Comparison of ENCODE assay signal across 8 cellular contexts in genomic region chr1:155277070-155277895, GRCh38. TPM values are rescaled to one million over a fixed set of nuclear protein-coding genes. Genes with fewer than 3 reads are reported as not detected.
DNase-seq lines count a peak whose midpoint lies in the region; ATAC-seq lines count a peak whose summit lies in the region.

Gene HCN3 (plus strand): TSS chr1:155277463. CDS start chr1:155277591, 128 bp downstream.

- H3K9ac ChIP-seq in HUES48 (ENCODE audit: low read depth, low read length): no peak within 1 kb of the TSS
- peak within 1 kb of the TSS; percentile 95 for H3K9ac ChIP-seq in endocrine pancreas (ENCODE audit: control insufficient read depth, insufficient read depth, low read length)

- H3K27me3 ChIP-seq in HUES48 (ENCODE audit: control insufficient read depth, insufficient read depth, low read length): peaks cover 6% of the 10 kb centered on the region; the same call in 1 of the 2 replicates
- no peaks in the 10 kb centered on the region for H3K27me3 ChIP-seq in endocrine pancreas (ENCODE audit: control insufficient read depth, insufficient read depth, low read length)

- peak; percentile 65 for ATAC-seq in GM21390 (IDR thresholded peaks at IDR 0.05; ENCODE audit: unreplicated experiment)

- H3K4me1 ChIP-seq in HUES48 (ENCODE audit: control insufficient read depth, insufficient read depth, low read length) (peaks cover 20% of the 10 kb centered on the region), endocrine pancreas (ENCODE audit: control insufficient read depth, insufficient read depth, low read length) (no peaks in the 10 kb centered on the region)

- H3K27ac ChIP-seq in HUES48 (ENCODE audit: low read depth, low read length): no peak within 1 kb of the TSS

- DNase-seq in COLO668 (lab: John Stamatoyannopoulos, UW; ENCODE audit: unreplicated experiment) (peak; percentile 99), NOMO-1 treated with DMSO at 0.1 percent for 48 hours (lab: John Stamatoyannopoulos, UW; ENCODE audit: unreplicated experiment) (peak; percentile 92), mesenteric fat pad (ENCODE audit: low spot score) (peak; percentile 98)
- DNase-seq in activated CD8-positive, alpha-beta memory T cell treated with anti-CD3 and anti-CD28 coated beads for 48 hours (ENCODE audit: low read depth in 2 of 3, low spot score in 2 of 3): peak; percentile 88 to 92 (median 88)
- DNase-seq in stimulated activated CD8-positive, alpha-beta memory T cell treated with anti-CD3 and anti-CD28 coated beads, Interleukin-12 subunit alpha, Interleukin-12 subunit beta, amount 100 ng/mL, for 4 hours (ENCODE audit: low read depth): peak; percentile 88

- H3K9me3 ChIP-seq in HUES48 (ENCODE audit: control insufficient read depth, insufficient read depth, low read length) (no peaks in the 10 kb centered on the region), endocrine pancreas (ENCODE audit: control insufficient read depth, low read length) (no peaks in the 10 kb centered on the region)

- no peaks in the 10 kb centered on the region for H3K36me3 ChIP-seq in HUES48 (ENCODE audit: control insufficient read depth, insufficient read depth, low read length)
- H3K36me3 ChIP-seq in endocrine pancreas (ENCODE audit: control insufficient read depth, insufficient read depth, low read length): no peaks in the 10 kb centered on the region

- H3K4me3 ChIP-seq in HUES48 (ENCODE audit: low read depth, low read length) (peak within 1 kb of the TSS; percentile 79), endocrine pancreas (ENCODE audit: control insufficient read depth, insufficient read depth, low read length) (no peak within 1 kb of the TSS)

RNA-seq across cellular contexts. Expression of gene HCN3, which starts in this region (rescaled TPM):
- total RNA-seq in mesenteric fat pad: 3.3 TPM
